ENCODE assay signal across 13 cellular contexts in the genomic region with DNA sequence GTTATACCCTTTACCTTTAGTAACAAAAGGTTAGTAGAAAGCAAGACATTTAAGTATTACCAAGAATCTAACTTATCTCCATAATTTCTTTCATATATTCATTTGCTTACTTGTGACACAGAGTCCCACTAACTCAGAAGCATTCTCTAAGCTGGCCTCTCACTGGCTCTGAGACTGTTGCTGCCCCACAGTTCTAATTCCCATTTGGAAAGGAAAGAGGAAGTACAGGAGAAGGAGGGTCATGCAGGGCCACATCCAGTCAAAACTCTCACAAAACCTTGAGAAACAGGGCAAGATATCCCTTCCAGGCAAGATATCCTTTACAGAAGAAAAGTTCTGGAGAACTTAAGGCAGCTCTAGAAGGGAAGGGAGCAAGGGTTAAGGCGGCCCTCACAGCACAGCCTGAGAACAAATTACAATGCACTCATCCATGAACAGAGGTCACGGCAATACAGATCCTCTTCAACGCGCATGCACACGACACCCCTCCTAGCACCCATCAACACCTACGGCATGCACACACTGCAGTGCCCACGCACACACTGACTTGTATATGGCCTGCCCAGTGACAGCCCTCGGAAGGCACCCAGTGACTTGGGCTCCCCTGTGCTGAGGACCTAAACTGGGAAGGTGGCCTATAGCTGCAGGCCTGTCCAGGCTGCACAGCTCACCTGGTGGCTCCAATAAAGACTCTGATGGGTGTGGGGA. TPM values are rescaled to one million over a fixed set of nuclear protein-coding genes. Genes with fewer than 3 reads are reported as not detected.
DNase-seq lines count a peak whose midpoint lies in the region; ATAC-seq, FAIRE-seq and TF ChIP-seq lines count a peak whose summit lies in the region.
"Had no signal": no experiment of that assay in that cellular context is flagged by ENCODE, and none has a peak within 500 bp of the region (broad histone marks: within the 10 kb centered on the region; RNA-seq: fewer than 3 reads in every experiment).

No MANE protein-coding gene starts in this region.

- peak; percentile 89 for FAIRE-seq in GM12892 (lab: Jason Lieb, UNC)
- FAIRE-seq: astrocyte had no signal

- POLR2A ChIA-PET in activated B cell treated with CpG ODN at 0.5 μM for 24 hours (lab: Charles Lee), result interaction anchor here (0.7 to 1.6 kb wide), 5 partner anchors 18 to 201 kb away, joined by 3 to 12 read pairs (median 3); no protein-coding TSS in a partner anchor
- POLR2A ChIA-PET in activated CD4-positive, alpha-beta memory T cell treated with anti-CD3 and anti-CD28 coated beads, Interleukin-2, amount 10 ng/mL, durations not matched to agents 7 days and 5 days (lab: Charles Lee), result no interaction called here

- H3K4me1 Mint-ChIP-seq in activated B cell treated with CpG ODN at 0.5 μM for 24 hours, result peaks cover 23% of the 10 kb centered on the region
- H3K4me1 Mint-ChIP-seq in activated CD4-positive, alpha-beta memory T cell treated with anti-CD3 and anti-CD28 coated beads, Interleukin-2, amount 10 ng/mL, durations not matched to agents 7 days and 5 days, result peaks cover 21% of the 10 kb centered on the region

- no peaks in the 10 kb centered on the region for H3K9me3 Mint-ChIP-seq in activated B cell treated with CpG ODN at 0.5 μM for 24 hours
- H3K9me3 Mint-ChIP-seq in activated CD4-positive, alpha-beta memory T cell treated with anti-CD3 and anti-CD28 coated beads, Interleukin-2, amount 10 ng/mL, durations not matched to agents 7 days and 5 days, result peaks cover 7% of the 10 kb centered on the region

- ATAC-seq in GM19455 (IDR thresholded peaks at IDR 0.05; ENCODE audit: unreplicated experiment), result peak; percentile 68
- ATAC-seq in HG03045 (IDR thresholded peaks at IDR 0.05; ENCODE audit: unreplicated experiment), result peak; percentile 56
- ATAC-seq in activated B cell treated with CpG ODN at 0.5 μM for 24 hours (ENCODE audit: low read depth), result peak; percentile 80
- ATAC-seq: Panc1 had no signal

- DNase-seq in GM12892 (ENCODE audit: insufficient read length) (no peak), activated B cell treated with CpG ODN at 0.5 μM for 24 hours (no peak), NCI-H2171 treated with DMSO at 0.1 percent for 48 hours (lab: John Stamatoyannopoulos, UW) (no peak), NCI-H774 (lab: John Stamatoyannopoulos, UW) (no peak), epidermal melanocyte (ENCODE audit: insufficient read length, low spot score) (no peak)
- no peak for DNase-seq in activated CD4-positive, alpha-beta memory T cell treated with anti-CD3 and anti-CD28 coated beads, Interleukin-2, amount 10 ng/mL, durations not matched to agents 7 days and 5 days
- DNase-seq: C1 segment of cervical spinal cord, GOT3, testis had no signal

- peak overlapping the region; percentile 80 for H3K27ac Mint-ChIP-seq in activated B cell treated with CpG ODN at 0.5 μM for 24 hours
- H3K27ac Mint-ChIP-seq in activated CD4-positive, alpha-beta memory T cell treated with anti-CD3 and anti-CD28 coated beads, Interleukin-2, amount 10 ng/mL, durations not matched to agents 7 days and 5 days, result no peak overlapping the region

- intact Hi-C loops in activated B cell treated with CpG ODN at 0.5 μM for 24 hours (cut with micrococcal nuclease), result loop anchor here (1.0 kb wide), 3 partner anchors 13 to 52 kb away; partner anchors contain the start of gene MYO5C

- CTCF ChIA-PET in activated B cell treated with CpG ODN at 0.5 μM for 24 hours (lab: Charles Lee), result interaction anchor here (1.0 to 1.7 kb wide), 4 partner anchors 30 to 53 kb away, joined by 3 to 9 read pairs (median 4); no protein-coding TSS in a partner anchor
- CTCF ChIA-PET in activated CD4-positive, alpha-beta memory T cell treated with anti-CD3 and anti-CD28 coated beads, Interleukin-2, amount 10 ng/mL, durations not matched to agents 7 days and 5 days (lab: Charles Lee), result interaction anchor here (1.5 kb wide), 1 partner anchor 23 kb away, joined by 4 read pairs; no protein-coding TSS in a partner anchor

- H3K4me3 Mint-ChIP-seq in activated B cell treated with CpG ODN at 0.5 μM for 24 hours, result peak overlapping the region; percentile 7
- no peak overlapping the region for H3K4me3 Mint-ChIP-seq in activated CD4-positive, alpha-beta memory T cell treated with anti-CD3 and anti-CD28 coated beads, Interleukin-2, amount 10 ng/mL, durations not matched to agents 7 days and 5 days

- peaks cover 20% of the 10 kb centered on the region for H3K36me3 Mint-ChIP-seq in activated B cell treated with CpG ODN at 0.5 μM for 24 hours (ENCODE audit: low read depth)
- H3K36me3 Mint-ChIP-seq in activated CD4-positive, alpha-beta memory T cell treated with anti-CD3 and anti-CD28 coated beads, Interleukin-2, amount 10 ng/mL, durations not matched to agents 7 days and 5 days (ENCODE audit: low read depth), result peaks cover 31% of the 10 kb centered on the region

- 0 out of 2 replicates have a peak, but pooled peaks have one; percentile 26 for TF ChIP-seq POLR2A in GM12892 (IDR thresholded peaks at IDR 0.05; ENCODE audit: low read depth, low read length)

- no peak for TF ChIP-seq CTCF in activated B cell treated with CpG ODN at 0.5 μM for 24 hours (IDR thresholded peaks at IDR 0.05)

- H3K27me3 Mint-ChIP-seq in activated B cell treated with CpG ODN at 0.5 μM for 24 hours, result no peaks in the 10 kb centered on the region
- no peaks in the 10 kb centered on the region for H3K27me3 Mint-ChIP-seq in activated CD4-positive, alpha-beta memory T cell treated with anti-CD3 and anti-CD28 coated beads, Interleukin-2, amount 10 ng/mL, durations not matched to agents 7 days and 5 days

RNA-seq across cellular contexts. Expression of gene MYO5C, which starts 13.0 kb away (rescaled TPM):
- 1.1 TPM for polyA plus RNA-seq in GM12892 (2012; ENCODE audit: missing spikeins)
- 2.4 and 3.3 TPM in 2 replicates for total RNA-seq in activated B cell treated with CpG ODN at 0.5 μM for 24 hours
- total RNA-seq in activated CD4-positive, alpha-beta memory T cell treated with anti-CD3 and anti-CD28 coated beads, Interleukin-2, amount 10 ng/mL, durations not matched to agents 7 days and 5 days, result 1 to 10 TPM; 1.3 to 1.4 TPM
